ENCODE assay signal across 9 cellular contexts in genomic region chr12:94628369-94628768, GRCh38. TPM values are rescaled to one million over a fixed set of nuclear protein-coding genes. Genes with fewer than 3 reads are reported as not detected.
"Had no signal": no experiment of that assay in that cellular context is flagged by ENCODE, and none has a peak within 500 bp of the region (broad histone marks: within the 10 kb centered on the region; RNA-seq: fewer than 3 reads in every experiment).

No MANE protein-coding gene starts in this region.

- H3K4me3 ChIP-seq: GM23248, HAP-1 had no signal

- DNase-seq: GM23248, GOT3, H7, HFFc6 had no signal

- H3K9me3 ChIP-seq: HAP-1 had no signal

- H3K36me3 ChIP-seq: HAP-1 had no signal

- H3K27me3 Mint-ChIP-seq: IgD-negative memory B cell had no signal

- H3K27ac ChIP-seq: GM23248, HL-60 had no signal

- H3K27ac Mint-ChIP-seq: HFFc6 had no signal

- ATAC-seq: HCT116, HepG2 had no signal

- H3K4me1 ChIP-seq: HAP-1 had no signal

- H3K4me3 Mint-ChIP-seq: HFFc6 had no signal

RNA-seq across cellular contexts. Expression of gene TMCC3, which starts 22.0 kb away (rescaled TPM):
- total RNA-seq: HepG2, HFFc6 had no signal
- polyA plus RNA-seq: HepG2 had no signal
